16 cellular contexts compared by ENCODE assay signal in genomic region chr3:71285086-71285485, GRCh38.
"Had no signal": no experiment of that assay in that cellular context is flagged by ENCODE, and none has a peak within 500 bp of the region (broad histone marks: within the 10 kb centered on the region; RNA-seq: fewer than 3 reads in every experiment).

No MANE protein-coding gene starts in this region.

- H3K27ac Mint-ChIP-seq: activated CD8-positive, alpha-beta T cell treated with anti-CD3 and anti-CD28 coated beads, Interleukin-2, amount 10 ng/mL, durations not matched to agents 7 days and 5 days; stimulated activated effector memory CD8-positive, alpha-beta T cell treated with anti-CD3 and anti-CD28 coated beads, Interleukin-12 subunit alpha, Interleukin-12 subunit beta, amount 100 ng/mL, for 72 hours; T-helper 17 cell had no signal

- H3K4me1 ChIP-seq: body of pancreas, tibial nerve had no signal

- H3K4me3 Mint-ChIP-seq: activated CD8-positive, alpha-beta T cell treated with anti-CD3 and anti-CD28 coated beads, Interleukin-2, amount 10 ng/mL, durations not matched to agents 7 days and 5 days; central memory CD8-positive, alpha-beta T cell; stimulated activated effector memory CD8-positive, alpha-beta T cell treated with anti-CD3 and anti-CD28 coated beads, Interleukin-12 subunit alpha, Interleukin-12 subunit beta, amount 100 ng/mL, for 72 hours; T-helper 17 cell had no signal

- H3K27ac ChIP-seq: body of pancreas, tibial nerve, WERI-Rb-1 had no signal

- H3K27me3 Mint-ChIP-seq: central memory CD8-positive, alpha-beta T cell; T-helper 17 cell had no signal

- H3K4me3 ChIP-seq: body of pancreas, tibial nerve had no signal

- H3K9me3 ChIP-seq: body of pancreas, tibial nerve had no signal

- DNase-seq: activated CD4-positive, alpha-beta T cell treated with anti-CD3 and anti-CD28 coated beads for 4 hours; activated CD8-positive, alpha-beta memory T cell treated with anti-CD3 and anti-CD28 coated beads, Interleukin-2, amount 50 U/mL, for 4 hours; activated CD8-positive, alpha-beta T cell treated with anti-CD3 and anti-CD28 coated beads, Interleukin-2, amount 10 ng/mL, durations not matched to agents 7 days and 5 days; amygdala; body of pancreas; cortex of kidney; effector CD8-positive, alpha-beta T cell; foreskin fibroblast; glutamatergic neuron; kidney glomerular epithelial cell; retina; T-helper 17 cell; WERI-Rb-1 had no signal

- H3K36me3 ChIP-seq: tibial nerve, WERI-Rb-1 had no signal

- H3K27me3 ChIP-seq: body of pancreas, tibial nerve had no signal

- ATAC-seq: activated CD8-positive, alpha-beta T cell treated with anti-CD3 and anti-CD28 coated beads, Interleukin-2, amount 10 ng/mL, durations not matched to agents 7 days and 5 days; body of pancreas; stimulated activated effector memory CD8-positive, alpha-beta T cell treated with anti-CD3 and anti-CD28 coated beads, Interleukin-12 subunit alpha, Interleukin-12 subunit beta, amount 100 ng/mL, for 72 hours; T-helper 17 cell had no signal

- H3K9me3 Mint-ChIP-seq: central memory CD8-positive, alpha-beta T cell; stimulated activated effector memory CD8-positive, alpha-beta T cell treated with anti-CD3 and anti-CD28 coated beads, Interleukin-12 subunit alpha, Interleukin-12 subunit beta, amount 100 ng/mL, for 72 hours had no signal
